Comparison of ENCODE assay signal across 32 cellular contexts in the genomic region with DNA sequence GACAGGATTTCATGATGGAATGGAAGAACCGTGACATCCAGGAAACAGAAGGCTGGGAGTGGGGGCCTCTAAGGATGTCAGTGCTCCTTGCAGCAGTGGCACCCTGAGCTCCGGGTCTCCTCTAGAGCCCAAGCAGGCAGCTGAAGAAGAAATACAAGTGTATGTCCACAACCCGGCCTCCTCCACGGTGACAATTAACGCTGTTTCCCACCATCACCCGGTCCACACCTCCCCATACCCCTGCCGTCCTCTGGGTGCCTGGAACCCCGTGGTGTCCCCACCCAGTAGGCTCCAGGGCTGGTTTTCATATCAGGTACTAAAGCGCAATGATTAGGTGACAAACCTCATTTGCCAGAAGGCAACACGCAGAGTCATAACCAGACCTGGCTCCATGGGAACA. TPM values are rescaled to one million over a fixed set of nuclear protein-coding genes. Genes with fewer than 3 reads are reported as not detected.
"Had no signal": no experiment of that assay in that cellular context is flagged by ENCODE, and none has a peak within 500 bp of the region (broad histone marks: within the 10 kb centered on the region; RNA-seq: fewer than 3 reads in every experiment).

No MANE protein-coding gene starts in this region.

- H3K4me1 Mint-ChIP-seq: activated CD4-positive, alpha-beta T cell treated with anti-CD3 and anti-CD28 coated beads, Interleukin-2, amount 10 ng/mL, durations not matched to agents 24 days and 14 days; activated naive CD8-positive, alpha-beta T cell treated with anti-CD3 and anti-CD28 coated beads for 36 hours; immature natural killer cell; natural killer cell; stimulated activated memory B cell treated with anti-CD40 and anti-IgM and Interleukin-4, amounts not matched to agents 10 μg/mL and 1 μg/mL and 100 μg/mL, for 72 hours; stimulated activated naive CD8-positive, alpha-beta T cell treated with anti-CD3 and anti-CD28 coated beads, Interleukin-15, amount 100 ng/mL, for 72 hours; T-helper 17 cell had no signal

- H3K4me3 Mint-ChIP-seq: activated CD4-positive, alpha-beta memory T cell treated with anti-CD3 and anti-CD28 coated beads for 36 hours; activated CD4-positive, alpha-beta T cell treated with anti-CD3 and anti-CD28 coated beads, Interleukin-2, amount 10 ng/mL, durations not matched to agents 24 days and 14 days; activated naive CD4-positive, alpha-beta T cell treated with anti-CD3 and anti-CD28 coated beads for 36 hours; activated naive CD8-positive, alpha-beta T cell treated with anti-CD3 and anti-CD28 coated beads for 36 hours; effector memory CD8-positive, alpha-beta T cell; immature natural killer cell; natural killer cell; neural progenitor cell; stimulated activated memory B cell treated with anti-CD40 and anti-IgM and Interleukin-4, amounts not matched to agents 10 μg/mL and 1 μg/mL and 100 μg/mL, for 72 hours; stimulated activated naive CD8-positive, alpha-beta T cell treated with anti-CD3 and anti-CD28 coated beads, Interleukin-15, amount 100 ng/mL, for 72 hours; T-helper 17 cell; type B pancreatic cell had no signal

- H3K36me3 Mint-ChIP-seq: activated CD4-positive, alpha-beta memory T cell treated with anti-CD3 and anti-CD28 coated beads for 36 hours; activated naive CD8-positive, alpha-beta T cell treated with anti-CD3 and anti-CD28 coated beads for 36 hours; immature natural killer cell; natural killer cell; neural progenitor cell; stimulated activated memory B cell treated with anti-CD40 and anti-IgM and Interleukin-4, amounts not matched to agents 10 μg/mL and 1 μg/mL and 100 μg/mL, for 72 hours; type B pancreatic cell had no signal

- H3K27ac Mint-ChIP-seq: activated CD4-positive, alpha-beta memory T cell treated with anti-CD3 and anti-CD28 coated beads for 36 hours; activated CD4-positive, alpha-beta T cell treated with anti-CD3 and anti-CD28 coated beads, Interleukin-2, amount 10 ng/mL, durations not matched to agents 24 days and 14 days; activated naive CD4-positive, alpha-beta T cell treated with anti-CD3 and anti-CD28 coated beads for 36 hours; activated naive CD8-positive, alpha-beta T cell treated with anti-CD3 and anti-CD28 coated beads for 36 hours; activated T-helper 2 cell treated with anti-CD3 and anti-CD28 coated beads, Interferon-gamma antibody, Interleukin-2, Interleukin-4, amounts not matched to agents 10 μg/mL and 5 μg/mL and 100 μg/mL, durations not matched to agents 14 hours and 24 hours and 36 hours; effector memory CD8-positive, alpha-beta T cell; immature natural killer cell; natural killer cell; neural progenitor cell; stimulated activated memory B cell treated with anti-CD40 and anti-IgM and Interleukin-4, amounts not matched to agents 10 μg/mL and 1 μg/mL and 100 μg/mL, for 72 hours; stimulated activated naive CD8-positive, alpha-beta T cell treated with anti-CD3 and anti-CD28 coated beads, Interleukin-15, amount 100 ng/mL, for 72 hours; T-helper 17 cell; type B pancreatic cell had no signal

- ATAC-seq: body of pancreas; effector memory CD8-positive, alpha-beta T cell; gastrocnemius medialis; natural killer cell; right lobe of liver; stimulated activated memory B cell treated with anti-CD40 and anti-IgM and Interleukin-4, amounts not matched to agents 10 μg/mL and 1 μg/mL and 100 μg/mL, for 72 hours; stimulated activated naive CD8-positive, alpha-beta T cell treated with anti-CD3 and anti-CD28 coated beads, Interleukin-15, amount 100 ng/mL, for 72 hours; T-helper 17 cell had no signal

- H3K9me3 Mint-ChIP-seq: activated CD4-positive, alpha-beta memory T cell treated with anti-CD3 and anti-CD28 coated beads for 36 hours; activated CD4-positive, alpha-beta T cell treated with anti-CD3 and anti-CD28 coated beads, Interleukin-2, amount 10 ng/mL, durations not matched to agents 24 days and 14 days; activated naive CD4-positive, alpha-beta T cell treated with anti-CD3 and anti-CD28 coated beads for 36 hours; activated naive CD8-positive, alpha-beta T cell treated with anti-CD3 and anti-CD28 coated beads for 36 hours; activated T-helper 2 cell treated with anti-CD3 and anti-CD28 coated beads, Interferon-gamma antibody, Interleukin-2, Interleukin-4, amounts not matched to agents 10 μg/mL and 5 μg/mL and 100 μg/mL, durations not matched to agents 14 hours and 24 hours and 36 hours; effector memory CD8-positive, alpha-beta T cell; immature natural killer cell; natural killer cell; neural progenitor cell; stimulated activated memory B cell treated with anti-CD40 and anti-IgM and Interleukin-4, amounts not matched to agents 10 μg/mL and 1 μg/mL and 100 μg/mL, for 72 hours; stimulated activated naive CD8-positive, alpha-beta T cell treated with anti-CD3 and anti-CD28 coated beads, Interleukin-15, amount 100 ng/mL, for 72 hours; type B pancreatic cell had no signal

- DNase-seq: activated CD4-positive, alpha-beta memory T cell treated with anti-CD3 and anti-CD28 coated beads for 36 hours; activated CD4-positive, alpha-beta T cell treated with anti-CD3 and anti-CD28 coated beads, Interleukin-2, amount 10 ng/mL, durations not matched to agents 24 days and 14 days; activated CD4-positive, CD25-positive, alpha-beta regulatory T cell treated with anti-CD3 and anti-CD28 coated beads, Interleukin-2, amount 50 U/mL, for 72 hours; activated naive CD4-positive, alpha-beta T cell treated with anti-CD3 and anti-CD28 coated beads for 36 hours; activated naive CD8-positive, alpha-beta T cell treated with anti-CD3 and anti-CD28 coated beads for 36 hours; activated T-cell treated with anti-CD3 and anti-CD28 coated beads, Interleukin-2, amount 50 U/mL, for 48 hours; adrenal gland; cerebellar nuclear complex; effector memory CD8-positive, alpha-beta T cell; erythroblast; gastrocnemius medialis; hypothalamus; immature natural killer cell; mesendoderm; natural killer cell; small intestine; stimulated activated CD4-positive, alpha-beta T cell treated with anti-CD3 and anti-CD28 coated beads, Interleukin-1b, Interleukin-23, amount 100 ng/mL, for 48 hours; stimulated activated CD4-positive, alpha-beta T cell treated with anti-CD3 and anti-CD28 coated beads, Interleukin-4, amount 100 ng/mL, for 4 hours; stimulated activated CD8-positive, alpha-beta memory T cell treated with anti-CD3 and anti-CD28 coated beads, Interleukin-4, amount 100 ng/mL, for 48 hours; stimulated activated naive CD8-positive, alpha-beta T cell treated with anti-CD3 and anti-CD28 coated beads, Interleukin-15, amount 100 ng/mL, for 72 hours; substantia nigra; T-helper 17 cell; T1000; WERI-Rb-1 had no signal

RNA-seq across cellular contexts. Expression of a gene that starts 30.3 kb away (rescaled TPM):
- total RNA-seq: activated CD4-positive, alpha-beta memory T cell treated with anti-CD3 and anti-CD28 coated beads for 36 hours; activated CD4-positive, alpha-beta T cell treated with anti-CD3 and anti-CD28 coated beads, Interleukin-2, amount 10 ng/mL, durations not matched to agents 24 days and 14 days; activated naive CD4-positive, alpha-beta T cell treated with anti-CD3 and anti-CD28 coated beads for 36 hours; activated naive CD8-positive, alpha-beta T cell treated with anti-CD3 and anti-CD28 coated beads for 36 hours; activated T-helper 2 cell treated with anti-CD3 and anti-CD28 coated beads, Interferon-gamma antibody, Interleukin-2, Interleukin-4, amounts not matched to agents 10 μg/mL and 5 μg/mL and 100 μg/mL, durations not matched to agents 14 hours and 24 hours and 36 hours; mononuclear cell; natural killer cell; T-helper 17 cell had no signal
- polyA plus RNA-seq: aorta, immature natural killer cell had no signal
